ENCODE assay signal across 8 cellular contexts in genomic region chr2:169694894-169695260, GRCh38. TPM values are rescaled to one million over a fixed set of nuclear protein-coding genes. Genes with fewer than 3 reads are reported as not detected.
DNase-seq lines count a peak whose midpoint lies in the region; ATAC-seq and TF ChIP-seq lines count a peak whose summit lies in the region.

No MANE protein-coding gene starts in this region.

- DNase-seq in cardiac muscle cell (ENCODE audit: low read depth in 1 of 2, low spot score in 1 of 2) (no peak), Right ventricle myocardium inferior (ENCODE audit: missing footprints) (no peak), astrocyte of the spinal cord (ENCODE audit: low read depth, low spot score) (no peak), memory B cell (ENCODE audit: low spot score in 2 of 2) (no peak), upper lobe of right lung (no peak), GM10248 (ENCODE audit: extremely low spot score) (no peak), GM03348 (ENCODE audit: low spot score) (no peak), GM10266 (ENCODE audit: extremely low spot score) (no peak)

- TF ChIP-seq CTCF in cardiac muscle cell (IDR thresholded peaks at IDR 0.05; ENCODE audit: low read depth, low read length) (no peak), astrocyte of the spinal cord (IDR thresholded peaks at IDR 0.05; ENCODE audit: low read depth, low read length) (no peak), upper lobe of right lung (IDR thresholded peaks at IDR 0.05) (no peak), GM10248 (IDR thresholded peaks at IDR 0.05; ENCODE audit: control extremely low read depth, extremely low read depth, low read depth, missing control alignments) (no peak), GM10266 (IDR thresholded peaks at IDR 0.05; ENCODE audit: control insufficient read depth, insufficient read depth, low read depth, missing control alignments) (no peak)

- H3K27ac Mint-ChIP-seq in memory B cell: peak overlapping the region; percentile 99

- no peaks in the 10 kb centered on the region for H3K36me3 ChIP-seq in cardiac muscle cell
- H3K36me3 ChIP-seq in upper lobe of right lung: peaks cover 6% of the 10 kb centered on the region

- peak overlapping the region; percentile 89 for H3K4me3 Mint-ChIP-seq in memory B cell

- peaks cover 8% of the 10 kb centered on the region for H3K9me3 Mint-ChIP-seq in memory B cell

- H3K27me3 ChIP-seq in cardiac muscle cell (no peaks in the 10 kb centered on the region), upper lobe of right lung (no peaks in the 10 kb centered on the region)

- H3K9me3 ChIP-seq in cardiac muscle cell (ENCODE audit: low read depth) (no peaks in the 10 kb centered on the region), upper lobe of right lung (no peaks in the 10 kb centered on the region)

- peaks cover 15% of the 10 kb centered on the region for H3K36me3 Mint-ChIP-seq in memory B cell

- in situ Hi-C loops in astrocyte of the spinal cord (cut with HindIII; ENCODE audit: low sequenced_read_pairs): no loop called here

- ATAC-seq in Right ventricle myocardium inferior: no peak
- no peak for ATAC-seq in memory B cell (ENCODE audit: low read depth)
- ATAC-seq in upper lobe of right lung: no peak

- peak overlapping the region; percentile 83 for H3K27ac ChIP-seq in cardiac muscle cell
- H3K27ac ChIP-seq in upper lobe of right lung: peak overlapping the region; percentile 93

- H3K4me3 ChIP-seq in cardiac muscle cell (peak overlapping the region; percentile 65), astrocyte of the spinal cord (ENCODE audit: low read depth, low read length) (peak overlapping the region; percentile 73), upper lobe of right lung (peak overlapping the region; percentile 73)

- H3K4me1 ChIP-seq in cardiac muscle cell (ENCODE audit: low read depth) (no peaks in the 10 kb centered on the region), upper lobe of right lung (peaks cover 5% of the 10 kb centered on the region)

- H3K4me1 Mint-ChIP-seq in memory B cell: peaks cover 4% of the 10 kb centered on the region

- CTCF ChIA-PET in GM10248 (lab: Yijun Ruan, JAX): interaction anchor here (3.0 kb wide), 1 partner anchor 11 kb away, joined by 11 read pairs; no protein-coding TSS in a partner anchor

- intact Hi-C loops in Right ventricle myocardium inferior (cut with DNase I): loop anchor here (2.0 to 5.0 kb wide), 2 partner anchors 40 to 113 kb away; partner anchors contain the start of gene PPIG
- intact Hi-C loops in upper lobe of right lung (cut with DNase I): no loop called here

- POLR2A ChIA-PET in GM10248 (lab: Yijun Ruan, JAX): no interaction called here

- H3K27me3 Mint-ChIP-seq in memory B cell: peaks cover 4% of the 10 kb centered on the region

RNA-seq across cellular contexts. Expression of gene PHOSPHO2, which starts 0.6 kb away (rescaled TPM):
- total RNA-seq in cardiac muscle cell (3.4 and 3.8 TPM in 2 replicates), Right ventricle myocardium inferior (3.6 TPM), upper lobe of right lung (5.5 TPM)
- 3.8 and 7.0 TPM in 2 replicates for polyA plus RNA-seq in cardiac muscle cell

RNA-seq across cellular contexts. Expression of gene CFAP210, which starts 0.7 kb away (rescaled TPM):
- total RNA-seq in cardiac muscle cell: not detected in 2 replicates
- 0.28 and 0.31 TPM in 2 replicates for polyA plus RNA-seq in cardiac muscle cell
- total RNA-seq in Right ventricle myocardium inferior: 0.11 TPM
- total RNA-seq in upper lobe of right lung: not detected

RNA-seq across cellular contexts. Expression of gene KLHL23, which starts 38.8 kb away (rescaled TPM):
- total RNA-seq in cardiac muscle cell: 32.2 and 46.2 TPM in 2 replicates
- polyA plus RNA-seq in cardiac muscle cell: 17.1 and 27.6 TPM in 2 replicates
- 21.6 TPM for total RNA-seq in Right ventricle myocardium inferior
- total RNA-seq in upper lobe of right lung: 12.1 TPM
